Comparison of ENCODE assay signal across 26 cellular contexts in the genomic region with DNA sequence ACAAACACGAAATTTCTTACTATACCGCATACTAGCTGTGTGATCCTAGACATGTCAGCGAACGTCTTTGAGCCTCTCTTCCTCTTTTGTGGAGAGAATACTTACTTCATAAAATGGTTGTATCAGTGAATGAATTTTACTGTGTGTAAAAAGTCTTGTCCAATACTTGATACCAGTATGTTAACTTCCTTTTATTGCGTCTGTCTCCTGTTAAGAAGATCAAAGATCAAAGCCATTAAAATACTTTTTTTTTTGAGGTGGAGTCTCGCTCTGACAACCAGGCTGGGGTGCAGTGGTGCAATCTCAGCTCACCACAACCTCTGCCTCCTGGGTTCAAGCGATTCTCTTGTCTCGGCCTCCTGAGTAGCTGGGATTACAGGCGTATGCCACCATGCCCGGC. TPM values are rescaled to one million over a fixed set of nuclear protein-coding genes. Genes with fewer than 3 reads are reported as not detected.
"Had no signal": no experiment of that assay in that cellular context is flagged by ENCODE, and none has a peak within 500 bp of the region (broad histone marks: within the 10 kb centered on the region; RNA-seq: fewer than 3 reads in every experiment).

No MANE protein-coding gene starts in this region.

- DNase-seq: activated CD4-positive, alpha-beta T cell treated with anti-CD3 and anti-CD28 coated beads, Interleukin-2, amount 10 ng/mL, durations not matched to agents 24 days and 14 days; activated CD4-positive, alpha-beta T cell treated with anti-CD3 and anti-CD28 coated beads, Interleukin-2, amount 50 U/mL, for 4 hours; activated CD8-positive, alpha-beta T cell treated with anti-CD3 and anti-CD28 coated beads for 36 hours; activated gamma-delta T cell; activated naive CD4-positive, alpha-beta T cell treated with Interleukin-2 at 50 U/mL for 16 hours; activated naive CD8-positive, alpha-beta T cell treated with anti-CD3 and anti-CD28 coated beads, Interleukin-2, amount 10 ng/mL, durations not matched to agents 7 days and 5 days; activated T-cell treated with anti-CD3 and anti-CD28 coated beads, Interleukin-2, amount 50 U/mL, for 1 hour; amygdala; Karpas-422; KBM-7; NCI-H1092 treated with DMSO at 0.1 percent for 48 hours; NCI-H1417; NCI-H146; NCI-H187; NCI-H2081; NCI-H345; NCI-H524 treated with DMSO at 0.1 percent for 48 hours; SHP77; SJCRH30 had no signal

- H3K27ac ChIP-seq: ascending aorta, cardiac muscle cell, SJCRH30, SK-N-MC had no signal

- H3K4me1 Mint-ChIP-seq: activated CD4-positive, alpha-beta T cell treated with anti-CD3 and anti-CD28 coated beads, Interleukin-2, amount 10 ng/mL, durations not matched to agents 24 days and 14 days; activated naive CD4-positive, alpha-beta T cell treated with anti-CD3 and anti-CD28 coated beads, Interleukin-2, amount 50 U/mL, for 24 hours; activated naive CD8-positive, alpha-beta T cell treated with anti-CD3 and anti-CD28 coated beads, Interleukin-2, amount 10 ng/mL, durations not matched to agents 7 days and 5 days had no signal

- H3K4me3 ChIP-seq: ascending aorta, cardiac muscle cell, SJCRH30, SK-N-MC had no signal

- H3K27me3 Mint-ChIP-seq: activated CD4-positive, alpha-beta T cell treated with anti-CD3 and anti-CD28 coated beads, Interleukin-2, amount 10 ng/mL, durations not matched to agents 24 days and 14 days; activated CD8-positive, alpha-beta T cell treated with anti-CD3 and anti-CD28 coated beads for 36 hours; activated naive CD4-positive, alpha-beta T cell treated with anti-CD3 and anti-CD28 coated beads, Interleukin-2, amount 50 U/mL, for 24 hours; activated naive CD8-positive, alpha-beta T cell treated with anti-CD3 and anti-CD28 coated beads, Interleukin-2, amount 10 ng/mL, durations not matched to agents 7 days and 5 days had no signal

- H3K9me3 ChIP-seq: ascending aorta, SJCRH30 had no signal

- ATAC-seq: activated CD8-positive, alpha-beta T cell treated with anti-CD3 and anti-CD28 coated beads for 36 hours; Panc1 had no signal

- H3K4me1 ChIP-seq: ascending aorta, SJCRH30 had no signal

- H3K9me3 Mint-ChIP-seq: activated CD4-positive, alpha-beta T cell treated with anti-CD3 and anti-CD28 coated beads, Interleukin-2, amount 10 ng/mL, durations not matched to agents 24 days and 14 days; activated CD8-positive, alpha-beta T cell treated with anti-CD3 and anti-CD28 coated beads for 36 hours; activated naive CD4-positive, alpha-beta T cell treated with anti-CD3 and anti-CD28 coated beads, Interleukin-2, amount 50 U/mL, for 24 hours; activated naive CD8-positive, alpha-beta T cell treated with anti-CD3 and anti-CD28 coated beads, Interleukin-2, amount 10 ng/mL, durations not matched to agents 7 days and 5 days; activated T-helper 2 cell treated with anti-CD3 and anti-CD28 coated beads, Interferon-gamma antibody, Interleukin-2, Interleukin-4, amounts not matched to agents 10 μg/mL and 5 μg/mL and 100 μg/mL, durations not matched to agents 14 hours and 24 hours and 36 hours; T-helper 2 cell treated with Interferon-gamma antibody and Interleukin-4, amounts not matched to agents 5 μg/mL and 100 μg/mL, for 36 hours had no signal

- H3K4me3 Mint-ChIP-seq: activated CD4-positive, alpha-beta T cell treated with anti-CD3 and anti-CD28 coated beads, Interleukin-2, amount 10 ng/mL, durations not matched to agents 24 days and 14 days; activated CD8-positive, alpha-beta T cell treated with anti-CD3 and anti-CD28 coated beads for 36 hours; activated naive CD4-positive, alpha-beta T cell treated with anti-CD3 and anti-CD28 coated beads, Interleukin-2, amount 50 U/mL, for 24 hours; activated naive CD8-positive, alpha-beta T cell treated with anti-CD3 and anti-CD28 coated beads, Interleukin-2, amount 10 ng/mL, durations not matched to agents 7 days and 5 days; T-helper 2 cell treated with Interferon-gamma antibody and Interleukin-4, amounts not matched to agents 5 μg/mL and 100 μg/mL, for 36 hours had no signal

- H3K27ac Mint-ChIP-seq: activated CD4-positive, alpha-beta T cell treated with anti-CD3 and anti-CD28 coated beads, Interleukin-2, amount 10 ng/mL, durations not matched to agents 24 days and 14 days; activated CD8-positive, alpha-beta T cell treated with anti-CD3 and anti-CD28 coated beads for 36 hours; activated naive CD4-positive, alpha-beta T cell treated with anti-CD3 and anti-CD28 coated beads, Interleukin-2, amount 50 U/mL, for 24 hours; activated naive CD8-positive, alpha-beta T cell treated with anti-CD3 and anti-CD28 coated beads, Interleukin-2, amount 10 ng/mL, durations not matched to agents 7 days and 5 days; activated T-helper 2 cell treated with anti-CD3 and anti-CD28 coated beads, Interferon-gamma antibody, Interleukin-2, Interleukin-4, amounts not matched to agents 10 μg/mL and 5 μg/mL and 100 μg/mL, durations not matched to agents 14 hours and 24 hours and 36 hours; T-helper 2 cell treated with Interferon-gamma antibody and Interleukin-4, amounts not matched to agents 5 μg/mL and 100 μg/mL, for 36 hours had no signal

- H3K27me3 ChIP-seq: ascending aorta, cardiac muscle cell, SJCRH30 had no signal

RNA-seq across cellular contexts. Expression of a gene that starts 52.4 kb away (rescaled TPM):
- total RNA-seq: ascending aorta had no signal
